In genomic region chr4:39363773-39364393, GRCh38 we compare ENCODE assay signal across 1 cellular context.
A peak's percentile ranks its signal among the peaks of the same experiment; 100 is the strongest.
TF ChIP-seq lines count a peak whose summit lies in the region.

No MANE protein-coding gene starts in this region.

TF ChIP-seq in HepG2, 621 proteins besides CTCF, POLR2A, EP300 and RAD21:
- no peak for TF ChIP-seq AKAP8 (CRISPR knock-in tag; IDR thresholded peaks at IDR 0.05)
- peak; percentile 69 for TF ChIP-seq ZNF121 (CRISPR knock-in tag; IDR thresholded peaks at IDR 0.05)
